ENCODE assay signal across 9 cellular contexts in genomic region chr1:61157420-61157987, GRCh38.
DNase-seq lines count a peak whose midpoint lies in the region; ATAC-seq and TF ChIP-seq lines count a peak whose summit lies in the region.
"Had no signal": no experiment of that assay in that cellular context is flagged by ENCODE, and none has a peak within 500 bp of the region (broad histone marks: within the 10 kb centered on the region; RNA-seq: fewer than 3 reads in every experiment).

No MANE protein-coding gene starts in this region.

- H3K4me3 ChIP-seq in MM.1S (ENCODE audit: low read length) (no peak overlapping the region), mesodermal cell (ENCODE audit: extremely low read depth, insufficient read depth, low read length, poor library complexity, severe bottlenecking) (no peak overlapping the region)

- H3K9me2 ChIP-seq in MM.1S (replicated peaks; ENCODE audit: insufficient read depth, low read length): no peaks in the 10 kb centered on the region

- H3K9me3 ChIP-seq in MM.1S (replicated peaks; ENCODE audit: insufficient read depth, low read length) (no peaks in the 10 kb centered on the region), mesodermal cell (ENCODE audit: control insufficient read depth, low read length) (no peaks in the 10 kb centered on the region)

- ATAC-seq in GM19328 (IDR thresholded peaks at IDR 0.05; ENCODE audit: unreplicated experiment): no peak
- ATAC-seq in GM21447 (IDR thresholded peaks at IDR 0.05; ENCODE audit: unreplicated experiment): no peak

- no peak overlapping the region for H3K27ac ChIP-seq in MM.1S (ENCODE audit: low read length)
- peak overlapping the region; percentile 18 for H3K27ac ChIP-seq in caudate nucleus (ENCODE audit: low read depth, low read length)
- H3K27ac ChIP-seq in mesodermal cell (ENCODE audit: low read depth, low read length, severe bottlenecking): peak overlapping the region; percentile 30
- H3K27ac ChIP-seq: parathyroid adenoma had no signal

- H2AFZ ChIP-seq in MM.1S (ENCODE audit: low read length): no peak overlapping the region
- H2AFZ ChIP-seq: parathyroid adenoma had no signal

- H3F3A ChIP-seq in MM.1S (ENCODE audit: insufficient read depth, low read length): peaks cover 14% of the 10 kb centered on the region

- TF ChIP-seq CTCF in MM.1S (IDR thresholded peaks at IDR 0.05; ENCODE audit: low read length) (no peak), GM10266 (IDR thresholded peaks at IDR 0.05; ENCODE audit: control insufficient read depth, insufficient read depth, low read depth, missing control alignments) (no peak)

- H3K36me3 ChIP-seq in MM.1S (replicated peaks; ENCODE audit: insufficient read depth, low read length) (no peaks in the 10 kb centered on the region), mesodermal cell (ENCODE audit: control insufficient read depth, insufficient read depth, low read length) (no peaks in the 10 kb centered on the region)

- DNase-seq in AG08396 (ENCODE audit: low spot score) (peak; percentile 48), MM.1S (peak; percentile 83), caudate nucleus (lab: John Stamatoyannopoulos, UW) (no peak), DMS 273 (lab: John Stamatoyannopoulos, UW; ENCODE audit: unreplicated experiment) (no peak), GM10266 (ENCODE audit: extremely low spot score) (no peak)

- H3K4me1 ChIP-seq in MM.1S (ENCODE audit: low read length): peaks cover 14% of the 10 kb centered on the region
- peaks cover 3% of the 10 kb centered on the region for H3K4me1 ChIP-seq in mesodermal cell (ENCODE audit: control insufficient read depth, insufficient read depth, low read length, poor library complexity, severe bottlenecking)
- H3K4me1 ChIP-seq: parathyroid adenoma had no signal

- H3K27me3 ChIP-seq in MM.1S (replicated peaks; ENCODE audit: insufficient read depth, low read length): peaks cover 64% of the 10 kb centered on the region

- H3K9ac ChIP-seq in MM.1S (ENCODE audit: low read length): no peak overlapping the region
- H3K9ac ChIP-seq: parathyroid adenoma had no signal

- H3K79me2 ChIP-seq in MM.1S (ENCODE audit: low read length): no peaks in the 10 kb centered on the region

- peaks cover 5% of the 10 kb centered on the region; the same call in 1 of the 2 replicates for H4K20me1 ChIP-seq in MM.1S (ENCODE audit: insufficient read depth, low read length)

- no peak overlapping the region for H3K4me2 ChIP-seq in MM.1S (ENCODE audit: low read depth, low read length)

- WGBS in mesodermal cell (ENCODE audit: insufficient coverage in 2 of 2), 2 experiments: 63 to 71% methylated on average over 1 to 3 of the region's 3 CpGs

Comparison
In these comparisons a context has a peak if more than half of its experiments do, and no peak if none do; other contexts are left out.
1. DNase-seq: peak in AG08396 (single experiment) and MM.1S (single experiment); none in caudate nucleus (0 of 61), DMS 273 (single experiment) and GM10266 (single experiment).